13 cellular contexts compared by ENCODE assay signal in the genomic region with DNA sequence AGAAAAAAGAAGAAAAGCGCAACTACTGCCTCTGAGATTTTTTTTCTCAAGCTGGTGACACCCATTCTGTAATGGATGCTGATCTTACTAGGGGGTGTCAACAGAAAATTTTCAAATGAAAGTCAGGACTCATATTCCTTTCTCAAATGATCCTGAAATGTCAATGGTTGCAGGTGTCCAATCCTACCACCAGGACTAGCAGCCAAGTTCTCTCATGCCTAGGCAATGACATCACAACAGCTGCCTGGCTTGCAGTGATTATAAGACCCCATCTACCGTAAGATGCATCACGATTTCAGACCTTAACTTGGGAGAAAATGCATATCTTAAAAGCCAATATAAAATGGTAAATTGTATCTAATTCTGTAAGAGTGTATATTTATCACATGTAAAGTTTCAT.
DNase-seq lines count a peak whose midpoint lies in the region; ATAC-seq, FAIRE-seq and TF ChIP-seq lines count a peak whose summit lies in the region.
"Had no signal": no experiment of that assay in that cellular context is flagged by ENCODE, and none has a peak within 500 bp of the region (broad histone marks: within the 10 kb centered on the region; RNA-seq: fewer than 3 reads in every experiment).

No MANE protein-coding gene starts in this region.

- TF ChIP-seq RAD21 in K562 (CRISPR knock-in tag; conservative IDR thresholded peaks at IDR 0.05 in 1 of 2, IDR thresholded peaks at IDR 0.05 in 1 of 2), result no peak

- H2AFZ ChIP-seq in K562 (ENCODE audit: low read depth, low read length) (no peak overlapping the region), keratinocyte (ENCODE audit: control insufficient read depth, low read length) (no peak overlapping the region)

- H3K4me1 ChIP-seq in K562 (replicated peaks in 1 of 2; ENCODE audit: control insufficient read depth in 2 of 2, insufficient read depth in 2 of 2, low read length in 2 of 2) (peaks cover under 1 to 13% of the 10 kb centered on the region in 2 experiments; a peak in 4 of 5 replicates), keratinocyte (ENCODE audit: control insufficient read depth, extremely low read depth, insufficient read depth, low read length) (no peaks in the 10 kb centered on the region)
- H3K4me1 ChIP-seq: stomach had no signal

- FAIRE-seq in K562 (lab: Jason Lieb, UNC) (no peak), keratinocyte (lab: Jason Lieb, UNC) (no peak)

- H3K27me3 ChIP-seq in K562 (ENCODE audit: control insufficient read depth in 2 of 2, insufficient read depth in 2 of 2, low read length in 2 of 2) (no peaks in the 10 kb centered on the region), keratinocyte (ENCODE audit: control insufficient read depth, extremely low read depth, insufficient read depth, low read length) (no peaks in the 10 kb centered on the region), MG63 (no peaks in the 10 kb centered on the region)
- H3K27me3 ChIP-seq: stomach had no signal

- dilution Hi-C loops in keratinocyte (cut with MboI; ENCODE audit: extremely low pct_ligation_motif_present, low sequenced_read_pairs), result no loop called here

- H3K9me3 Mint-ChIP-seq in stimulated activated memory B cell treated with anti-CD40 and anti-IgM and Interleukin-4, amounts not matched to agents 10 μg/mL and 1 μg/mL and 100 μg/mL, for 72 hours, result peaks cover 20% of the 10 kb centered on the region
- peaks cover 20 to 22% of the 10 kb centered on the region in 2 donors for H3K9me3 Mint-ChIP-seq in activated naive CD4-positive, alpha-beta T cell treated with anti-CD3 and anti-CD28 coated beads, Interleukin-2, amount 50 U/mL, for 72 hours

- POLR2A ChIA-PET in K562 (lab: Yijun Ruan, JAX), result interaction anchor here (0.6 to 1.7 kb wide), 4 partner anchors 8 to 22 kb away, joined by 3 to 9 read pairs (median 4); no protein-coding TSS in a partner anchor

- no peak overlapping the region for H3K9ac ChIP-seq in K562 (ENCODE audit: insufficient read depth in 1 of 2, low read depth in 2 of 2, low read length in 2 of 2)
- no peak overlapping the region for H3K9ac ChIP-seq in keratinocyte (ENCODE audit: control insufficient read depth, extremely low read depth, insufficient read depth, low read length)

- H3K9me1 ChIP-seq in K562 (ENCODE audit: control insufficient read depth, insufficient read depth, low read length) (no peaks in the 10 kb centered on the region), keratinocyte (ENCODE audit: control insufficient read depth, extremely low read depth, insufficient read depth, low read length) (no peaks in the 10 kb centered on the region)

- peaks cover 49% of the 10 kb centered on the region for H3K36me3 Mint-ChIP-seq in stimulated activated memory B cell treated with anti-CD40 and anti-IgM and Interleukin-4, amounts not matched to agents 10 μg/mL and 1 μg/mL and 100 μg/mL, for 72 hours
- peaks cover 29 to 33% of the 10 kb centered on the region in 2 donors for H3K36me3 Mint-ChIP-seq in activated naive CD4-positive, alpha-beta T cell treated with anti-CD3 and anti-CD28 coated beads, Interleukin-2, amount 50 U/mL, for 72 hours

- BruUV-seq in K562 (replicated peaks; lab: Mats Ljungman, UMichigan), result no TSS peak

- TF ChIP-seq CTCF in K562 (IDR thresholded peaks at IDR 0.05 in 2 of 3, conservative IDR thresholded peaks at IDR 0.05 in 1 of 3; ENCODE audit: insufficient read depth in 2 of 3, low read depth in 1 of 3, low read length in 3 of 3) (no peak), keratinocyte (optimal IDR thresholded peaks at IDR 0.05 in 1 of 3, IDR thresholded peaks at IDR 0.05 in 1 of 3, conservative IDR thresholded peaks at IDR 0.05 in 1 of 3; ENCODE audit: extremely low read depth in 1 of 3, insufficient read depth in 2 of 3, low read length in 3 of 3) (peak in 2 of 3 experiments; percentile 19 to 30)

- intact Hi-C loops in K562 (cut with micrococcal nuclease), result no loop called here

- H4K20me1 ChIP-seq in K562 (replicated peaks; ENCODE audit: control insufficient read depth, insufficient read depth, low read length) (no peaks in the 10 kb centered on the region), keratinocyte (ENCODE audit: control insufficient read depth, extremely low read depth, insufficient read depth, low read length) (no peaks in the 10 kb centered on the region)

- H3K79me2 ChIP-seq in K562 (ENCODE audit: control insufficient read depth, insufficient read depth, low read length) (peaks cover 2% of the 10 kb centered on the region; the same call in 1 of the 3 replicates), keratinocyte (ENCODE audit: control insufficient read depth, insufficient read depth, low read length) (no peaks in the 10 kb centered on the region)

- no peak for TF ChIP-seq POLR2A in K562 (conservative IDR thresholded peaks at IDR 0.05)

- H3K9me3 ChIP-seq in K562 (replicated peaks; ENCODE audit: control insufficient read depth, insufficient read depth, low read depth, low read length) (peaks cover 2% of the 10 kb centered on the region; the same call in 1 of the 2 replicates), keratinocyte (ENCODE audit: control insufficient read depth, low read depth, low read length) (no peaks in the 10 kb centered on the region), MG63 (peaks cover 21% of the 10 kb centered on the region)

- in situ Hi-C loops in K562 (cut with MboI), result no loop called here

- no peak overlapping the region for H3K27ac Mint-ChIP-seq in stimulated activated memory B cell treated with anti-CD40 and anti-IgM and Interleukin-4, amounts not matched to agents 10 μg/mL and 1 μg/mL and 100 μg/mL, for 72 hours
- no peak overlapping the region for H3K27ac Mint-ChIP-seq in activated naive CD4-positive, alpha-beta T cell treated with anti-CD3 and anti-CD28 coated beads, Interleukin-2, amount 50 U/mL, for 72 hours
- H3K27ac Mint-ChIP-seq: activated B cell treated with CpG ODN at 0.5 μM for 24 hours; CD4-positive, CD25-positive, alpha-beta regulatory T cell had no signal

- no peaks in the 10 kb centered on the region for H3K27me3 Mint-ChIP-seq in stimulated activated memory B cell treated with anti-CD40 and anti-IgM and Interleukin-4, amounts not matched to agents 10 μg/mL and 1 μg/mL and 100 μg/mL, for 72 hours
- H3K27me3 Mint-ChIP-seq: activated B cell treated with CpG ODN at 0.5 μM for 24 hours; CD4-positive, CD25-positive, alpha-beta regulatory T cell had no signal

- ATAC-seq in K562, result peak; percentile 54; the same call in 2 of the 3 replicates
- ATAC-seq in stimulated activated memory B cell treated with anti-CD40 and anti-IgM and Interleukin-4, amounts not matched to agents 10 μg/mL and 1 μg/mL and 100 μg/mL, for 72 hours, result no peak
- no peak for ATAC-seq in activated naive CD4-positive, alpha-beta T cell treated with anti-CD3 and anti-CD28 coated beads, Interleukin-2, amount 50 U/mL, for 72 hours

- peaks cover 7% of the 10 kb centered on the region for H3K4me1 Mint-ChIP-seq in stimulated activated memory B cell treated with anti-CD40 and anti-IgM and Interleukin-4, amounts not matched to agents 10 μg/mL and 1 μg/mL and 100 μg/mL, for 72 hours

- WGBS in K562 (ENCODE audit: insufficient coverage, low coverage, missing lambda C conversion rate), result 42% methylated on average over 2 of the region's 3 CpGs

- CTCF ChIA-PET in K562 (lab: Yijun Ruan, JAX; ENCODE audit: low intra/inter-chr PET ratio), result no interaction called here

- DNase-seq in Daoy (ENCODE audit: low read depth) (peak; percentile 51), LHCN-M2 (ENCODE audit: low read depth) (peak; percentile 70), K562 (ENCODE audit: extremely low read depth in 1 of 4, low spot score in 3 of 4) (peak in 2 of 4 experiments; percentile 22 to 28), keratinocyte (ENCODE audit: low read depth, low spot score) (no peak), LoVo (ENCODE audit: low spot score) (no peak), MG63 (no peak)
- DNase-seq in activated naive CD4-positive, alpha-beta T cell treated with anti-CD3 and anti-CD28 coated beads, Interleukin-2, amount 50 U/mL, for 72 hours (ENCODE audit: low spot score in 2 of 2), result no peak
- DNase-seq: activated B cell treated with CpG ODN at 0.5 μM for 24 hours; amniotic stem cell; CD4-positive, CD25-positive, alpha-beta regulatory T cell; retina; stomach had no signal

- H3K4me2 ChIP-seq in K562 (ENCODE audit: insufficient read depth, low read length), result no peak overlapping the region
- H3K4me2 ChIP-seq in keratinocyte (ENCODE audit: control insufficient read depth, extremely low read depth, insufficient read depth, low read depth, low read length), result no peak overlapping the region

- no peak overlapping the region for H3K27ac ChIP-seq in K562 (ENCODE audit: extremely low read depth, low read depth, low read length)
- H3K27ac ChIP-seq in keratinocyte (ENCODE audit: control insufficient read depth, insufficient read depth, low read length), result no peak overlapping the region
- H3K27ac ChIP-seq: stomach had no signal

- H3K36me3 ChIP-seq in K562 (ENCODE audit: control insufficient read depth, insufficient read depth, low read length) (no peaks in the 10 kb centered on the region; the same call in 2 of the 3 replicates), keratinocyte (ENCODE audit: control insufficient read depth in 2 of 2, extremely low read depth in 1 of 2, insufficient read depth in 2 of 2, low read length in 2 of 2) (no peaks in the 10 kb centered on the region), MG63 (0 out of 2 replicates have a peak, but pooled peaks cover 2% of the 10 kb centered on the region)
- H3K36me3 ChIP-seq: stomach had no signal

- no peak for TF ChIP-seq EP300 in K562 (IDR thresholded peaks at IDR 0.05; ENCODE audit: low read length)

- no peak overlapping the region for H3K4me3 Mint-ChIP-seq in stimulated activated memory B cell treated with anti-CD40 and anti-IgM and Interleukin-4, amounts not matched to agents 10 μg/mL and 1 μg/mL and 100 μg/mL, for 72 hours
- H3K4me3 Mint-ChIP-seq: activated B cell treated with CpG ODN at 0.5 μM for 24 hours; CD4-positive, CD25-positive, alpha-beta regulatory T cell had no signal

- no peak overlapping the region for H3K4me3 ChIP-seq in K562
- no peak overlapping the region for H3K4me3 ChIP-seq in keratinocyte (ENCODE audit: control insufficient read depth in 2 of 3, extremely low read depth in 1 of 3, insufficient read depth in 2 of 3, low read depth in 1 of 3, low read length in 3 of 3)
- no peak overlapping the region for H3K4me3 ChIP-seq in MG63
- H3K4me3 ChIP-seq: stomach had no signal

TF ChIP-seq in K562, 482 proteins besides CTCF, POLR2A, EP300 and RAD21:
- TF ChIP-seq ATF3 (IDR thresholded peaks at IDR 0.05) (0 out of 2 replicates have a peak, but pooled peaks have one; percentile 26), ATF3 (CRISPR knock-in tag; conservative IDR thresholded peaks at IDR 0.05) (no peak), ZNF780A (CRISPR knock-in tag; IDR thresholded peaks at IDR 0.05) (no peak)

Comparison
In these comparisons a context has a peak if more than half of its experiments do, and no peak if none do; other contexts are left out.
1. DNase-seq: peak in Daoy (single experiment) and LHCN-M2 (single experiment); none in keratinocyte (single experiment), LoVo (single experiment), MG63 (single experiment) and activated naive CD4-positive, alpha-beta T cell treated with anti-CD3 and anti-CD28 coated beads, Interleukin-2, amount 50 U/mL, for 72 hours (0 of 2).
2. CTCF ChIP-seq: peak in keratinocyte (2 of 3); none in K562 (0 of 3).